Comparison of ENCODE assay signal across 16 cellular contexts in genomic region chr2:28556303-28556702, GRCh38.
DNase-seq lines count a peak whose midpoint lies in the region; ATAC-seq and TF ChIP-seq lines count a peak whose summit lies in the region.
"Had no signal": no experiment of that assay in that cellular context is flagged by ENCODE, and none has a peak within 500 bp of the region (broad histone marks: within the 10 kb centered on the region; RNA-seq: fewer than 3 reads in every experiment).

No MANE protein-coding gene starts in this region.

- no peak overlapping the region for H3K4me2 ChIP-seq in hepatocyte
- H3K4me2 ChIP-seq: BLaER1 had no signal

- H3K36me3 ChIP-seq in hepatocyte (replicated peaks; ENCODE audit: insufficient read depth, low read depth) (no peaks in the 10 kb centered on the region), mucosa of descending colon (ENCODE audit: low read depth) (no peaks in the 10 kb centered on the region)
- H3K36me3 ChIP-seq: BLaER1 had no signal

- H3K9me3 ChIP-seq in hepatocyte (ENCODE audit: low read depth) (no peaks in the 10 kb centered on the region), mucosa of descending colon (no peaks in the 10 kb centered on the region)
- H3K9me3 ChIP-seq: BLaER1, Caco-2 had no signal

- no peaks in the 10 kb centered on the region for H3K9me2 ChIP-seq in hepatocyte (replicated peaks; ENCODE audit: insufficient read depth)

- no peaks in the 10 kb centered on the region for H3K79me2 ChIP-seq in hepatocyte

- H3K4me1 ChIP-seq in hepatocyte (ENCODE audit: insufficient read depth), result peaks cover 15% of the 10 kb centered on the region
- no peaks in the 10 kb centered on the region for H3K4me1 ChIP-seq in mucosa of descending colon (ENCODE audit: low read depth)

- TF ChIP-seq CTCF in hepatocyte (IDR thresholded peaks at IDR 0.05; ENCODE audit: poor library complexity), result no peak
- TF ChIP-seq CTCF in mucosa of descending colon (IDR thresholded peaks at IDR 0.05), result no peak

- DNase-seq in DMS79 (lab: John Stamatoyannopoulos, UW), result peak; percentile 5
- no peak for DNase-seq in hepatocyte (ENCODE audit: low spot score)
- DNase-seq in mucosa of descending colon, result no peak
- no peak for DNase-seq in ureter (ENCODE audit: low spot score)
- no peak for DNase-seq in NCI-H1930 (lab: John Stamatoyannopoulos, UW)
- DNase-seq: Caco-2; CD4-positive, CD25-positive, alpha-beta regulatory T cell; CD8-positive, alpha-beta T cell; DMS153; GM23248; H7; HCEC 1CT had no signal

- peak; percentile 25 for ATAC-seq in mucosa of descending colon
- ATAC-seq in GM21447 (IDR thresholded peaks at IDR 0.05; ENCODE audit: unreplicated experiment), result no peak
- ATAC-seq: CD8-positive, alpha-beta T cell had no signal

- H3K4me3 ChIP-seq in hepatocyte, result no peak overlapping the region
- H3K4me3 ChIP-seq in mucosa of descending colon, result no peak overlapping the region
- H3K4me3 ChIP-seq: BLaER1, GM23248 had no signal

- no peaks in the 10 kb centered on the region for H3K27me3 ChIP-seq in hepatocyte
- H3K27me3 ChIP-seq: BLaER1 had no signal

- intact Hi-C loops in mucosa of descending colon (cut with DNase I, micrococcal nuclease), result no loop called here

- H2AFZ ChIP-seq in hepatocyte, result no peak overlapping the region
- H2AFZ ChIP-seq: GM23248 had no signal

- H4K20me1 ChIP-seq in hepatocyte (ENCODE audit: insufficient read depth, poor library complexity, severe bottlenecking), result no peaks in the 10 kb centered on the region
- H4K20me1 ChIP-seq: BLaER1 had no signal

- H3K27ac ChIP-seq in hepatocyte, result peak overlapping the region; percentile 89
- H3K27ac ChIP-seq: 22Rv1, BLaER1, C4-2B, GM23248 had no signal

- WGBS in hepatocyte (ENCODE audit: low lambda C conversion rate, missing lambda C conversion rate), result 75% methylated on average over 4 of the region's 4 CpGs
